Comparison of ENCODE assay signal across 9 cellular contexts in the genomic region with DNA sequence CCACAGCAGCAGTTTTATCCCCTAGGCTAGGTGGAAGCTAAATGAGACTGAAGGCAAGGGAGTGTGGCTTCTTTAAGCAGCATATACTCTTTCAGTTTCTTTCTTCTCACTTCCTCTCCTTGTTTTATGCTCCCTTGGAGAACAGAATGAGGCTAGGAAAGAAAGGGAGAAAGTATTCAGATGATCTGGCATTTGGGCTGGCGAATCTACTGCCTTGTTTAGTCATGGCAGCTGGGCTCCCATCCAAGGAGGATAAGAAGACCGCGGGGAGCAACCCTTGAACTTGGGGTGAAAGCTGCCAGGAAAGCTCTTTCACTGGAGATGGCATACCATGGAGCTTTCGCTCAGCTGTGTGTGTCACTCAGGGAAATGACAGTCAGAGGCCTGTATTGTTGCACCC.
DNase-seq lines count a peak whose midpoint lies in the region; ATAC-seq and TF ChIP-seq lines count a peak whose summit lies in the region.
"Had no signal": no experiment of that assay in that cellular context is flagged by ENCODE, and none has a peak within 500 bp of the region (broad histone marks: within the 10 kb centered on the region; RNA-seq: fewer than 3 reads in every experiment).

No MANE protein-coding gene starts in this region.

- no peak overlapping the region for H3K4me3 Mint-ChIP-seq in activated CD8-positive, alpha-beta T cell treated with anti-CD3 and anti-CD28 coated beads, Interleukin-2, amount 10 ng/mL, durations not matched to agents 7 days and 5 days

- H3K4me1 Mint-ChIP-seq in activated CD8-positive, alpha-beta T cell treated with anti-CD3 and anti-CD28 coated beads, Interleukin-2, amount 10 ng/mL, durations not matched to agents 7 days and 5 days (ENCODE audit: low read depth) = no peaks in the 10 kb centered on the region

- H3K9me3 ChIP-seq in right atrium auricular region (no peaks in the 10 kb centered on the region), colonic mucosa (no peaks in the 10 kb centered on the region), upper lobe of right lung (no peaks in the 10 kb centered on the region)

- no peaks in the 10 kb centered on the region for H3K27me3 ChIP-seq in right atrium auricular region
- no peaks in the 10 kb centered on the region for H3K27me3 ChIP-seq in colonic mucosa
- H3K27me3 ChIP-seq in upper lobe of right lung = no peaks in the 10 kb centered on the region
- H3K27me3 ChIP-seq: dorsolateral prefrontal cortex had no signal

- H3K27ac Mint-ChIP-seq in activated CD8-positive, alpha-beta T cell treated with anti-CD3 and anti-CD28 coated beads, Interleukin-2, amount 10 ng/mL, durations not matched to agents 7 days and 5 days = no peak overlapping the region

- POLR2A ChIA-PET in activated CD8-positive, alpha-beta T cell treated with anti-CD3 and anti-CD28 coated beads, Interleukin-2, amount 10 ng/mL, durations not matched to agents 7 days and 5 days (lab: Charles Lee) = no interaction called here

- H3K27me3 Mint-ChIP-seq in activated CD8-positive, alpha-beta T cell treated with anti-CD3 and anti-CD28 coated beads, Interleukin-2, amount 10 ng/mL, durations not matched to agents 7 days and 5 days (ENCODE audit: low read depth) = peaks cover 7% of the 10 kb centered on the region

- no peak for TF ChIP-seq CTCF in right atrium auricular region (IDR thresholded peaks at IDR 0.05)
- no peak for TF ChIP-seq CTCF in colonic mucosa (IDR thresholded peaks at IDR 0.05)
- no peak for TF ChIP-seq CTCF in upper lobe of right lung (IDR thresholded peaks at IDR 0.05)

- H3K9ac ChIP-seq in colonic mucosa (ENCODE audit: low read depth in 2 of 2, low read length in 2 of 2) = no peak overlapping the region

- ATAC-seq in Right ventricle myocardium superior (ENCODE audit: poor library complexity) (peak; percentile 43), HG03442 (IDR thresholded peaks at IDR 0.05; ENCODE audit: unreplicated experiment) (peak; percentile 70), upper lobe of right lung (peak; percentile 19)
- ATAC-seq in activated CD8-positive, alpha-beta T cell treated with anti-CD3 and anti-CD28 coated beads, Interleukin-2, amount 10 ng/mL, durations not matched to agents 7 days and 5 days = no peak

- H3K4me3 ChIP-seq in right atrium auricular region (no peak overlapping the region), colonic mucosa (no peak overlapping the region), upper lobe of right lung (no peak overlapping the region)
- H3K4me3 ChIP-seq: dorsolateral prefrontal cortex had no signal

- H3K9me3 Mint-ChIP-seq in activated CD8-positive, alpha-beta T cell treated with anti-CD3 and anti-CD28 coated beads, Interleukin-2, amount 10 ng/mL, durations not matched to agents 7 days and 5 days (ENCODE audit: insufficient read depth) = no peaks in the 10 kb centered on the region

- peak; percentile 48 for DNase-seq in Right ventricle myocardium superior
- DNase-seq in right atrium auricular region (ENCODE audit: low spot score) = no peak
- DNase-seq in colonic mucosa = peak; percentile 27
- DNase-seq in upper lobe of right lung = no peak
- no peak for DNase-seq in SKM-1 treated with dmso at 0.1 percent for 144 hours (lab: John Stamatoyannopoulos, UW; ENCODE audit: unreplicated experiment)
- no peak for DNase-seq in GF-D8 (lab: John Stamatoyannopoulos, UW)
- no peak for DNase-seq in activated CD8-positive, alpha-beta T cell treated with anti-CD3 and anti-CD28 coated beads, Interleukin-2, amount 10 ng/mL, durations not matched to agents 7 days and 5 days

- H3K36me3 ChIP-seq in right atrium auricular region = no peaks in the 10 kb centered on the region
- no peaks in the 10 kb centered on the region for H3K36me3 ChIP-seq in colonic mucosa
- no peaks in the 10 kb centered on the region for H3K36me3 ChIP-seq in upper lobe of right lung

- H3K4me1 ChIP-seq in right atrium auricular region (peaks cover 0 to 13% of the 10 kb centered on the region in 2 donors), colonic mucosa (no peaks in the 10 kb centered on the region), upper lobe of right lung (peaks cover 1% of the 10 kb centered on the region)

- H3K27ac ChIP-seq in right atrium auricular region (no peak overlapping the region), colonic mucosa (no peak overlapping the region), upper lobe of right lung (no peak overlapping the region)

- CTCF ChIA-PET in activated CD8-positive, alpha-beta T cell treated with anti-CD3 and anti-CD28 coated beads, Interleukin-2, amount 10 ng/mL, durations not matched to agents 7 days and 5 days (lab: Charles Lee) = interaction anchor here (0.6 kb wide), 1 partner anchor 423 kb away, joined by 3 read pairs; no protein-coding TSS in a partner anchor

- intact Hi-C loops in Right ventricle myocardium superior (cut with DNase I) = no loop called here
- intact Hi-C loops in colonic mucosa (cut with DNase I) = no loop called here
- intact Hi-C loops in upper lobe of right lung (cut with DNase I) = loop anchor here (5.0 kb wide), 1 partner anchor 497 kb away; no protein-coding TSS in a partner anchor

- no peaks in the 10 kb centered on the region for H3K36me3 Mint-ChIP-seq in activated CD8-positive, alpha-beta T cell treated with anti-CD3 and anti-CD28 coated beads, Interleukin-2, amount 10 ng/mL, durations not matched to agents 7 days and 5 days (ENCODE audit: low read depth)

Comparison
In these comparisons a context has a peak if more than half of its experiments do, and no peak if none do; other contexts are left out.
1. DNase-seq: peak in Right ventricle myocardium superior (single experiment) and colonic mucosa (single experiment); none in right atrium auricular region (single experiment), upper lobe of right lung (single experiment), SKM-1 treated with dmso at 0.1 percent for 144 hours (single experiment), GF-D8 (single experiment) and activated CD8-positive, alpha-beta T cell treated with anti-CD3 and anti-CD28 coated beads, Interleukin-2, amount 10 ng/mL, durations not matched to agents 7 days and 5 days (single experiment).